Comparison of ENCODE assay signal across 2 cellular contexts in the genomic region with DNA sequence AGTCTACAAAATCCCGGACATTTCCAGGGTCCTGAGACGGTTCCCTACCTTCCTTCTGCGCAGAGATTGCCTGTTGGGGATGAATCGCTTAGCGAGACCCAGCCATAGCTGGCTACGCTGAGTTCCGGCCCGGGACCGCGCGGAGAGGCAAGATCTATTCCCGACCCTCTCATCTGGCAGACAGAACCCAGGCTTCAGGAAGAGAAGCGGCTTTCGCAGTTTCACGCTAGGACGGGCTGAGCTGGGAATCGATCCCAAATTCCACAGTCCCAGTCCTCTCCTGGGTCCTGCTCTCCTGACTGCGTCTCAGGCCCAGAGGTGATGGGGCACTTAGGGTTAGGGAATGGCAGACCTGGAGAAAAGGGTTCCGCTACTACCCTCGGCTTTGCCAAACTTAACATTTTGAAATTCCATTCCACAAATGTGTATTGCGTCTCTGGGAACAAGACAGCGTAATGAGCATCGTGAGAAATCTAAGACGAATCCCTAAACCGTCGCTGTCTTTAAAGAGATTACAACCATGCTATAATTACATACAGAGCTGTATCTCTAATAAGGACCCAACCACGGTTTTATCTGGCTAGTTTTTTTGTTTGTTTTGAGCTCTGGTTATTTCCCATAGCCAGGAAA.
TF ChIP-seq lines count a peak whose summit lies in the region.

No MANE protein-coding gene starts in this region.

TF ChIP-seq in liver, 16 proteins besides CTCF, POLR2A, EP300 and RAD21:
- peak in 1 of 2 donors; percentile 11 for TF ChIP-seq RXRA (IDR thresholded peaks at IDR 0.05)
- TF ChIP-seq, protein P1, sequence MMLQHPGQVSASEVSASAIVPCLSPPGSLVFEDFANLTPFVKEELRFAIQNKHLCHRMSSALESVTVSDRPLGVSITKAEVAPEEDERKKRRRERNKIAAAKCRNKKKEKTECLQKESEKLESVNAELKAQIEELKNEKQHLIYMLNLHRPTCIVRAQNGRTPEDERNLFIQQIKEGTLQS (IDR thresholded peaks at IDR 0.05), result no peak

TF ChIP-seq in HepG2, 621 proteins besides CTCF, POLR2A, EP300 and RAD21:
- TF ChIP-seq MXD3 (CRISPR knock-in tag; IDR thresholded peaks at IDR 0.05), result no peak
- no peak for TF ChIP-seq SP5 (CRISPR knock-in tag; IDR thresholded peaks at IDR 0.05; ENCODE audit: borderline replicate concordance, low read depth)
- no peak for TF ChIP-seq MEF2D (CRISPR knock-in tag; IDR thresholded peaks at IDR 0.05)
- TF ChIP-seq ATF7 (IDR thresholded peaks at IDR 0.05), result no peak
- TF ChIP-seq ATF7 (CRISPR knock-in tag; IDR thresholded peaks at IDR 0.05), result no peak
- TF ChIP-seq ZNF549 (CRISPR knock-in tag; IDR thresholded peaks at IDR 0.05), result no peak
- no peak for TF ChIP-seq FOSL1 (CRISPR knock-in tag; IDR thresholded peaks at IDR 0.05; ENCODE audit: borderline replicate concordance)
- no peak for TF ChIP-seq ATF7-NPFF (CRISPR knock-in tag; IDR thresholded peaks at IDR 0.05; ENCODE audit: low read depth)
- TF ChIP-seq ZNF678 (CRISPR knock-in tag; IDR thresholded peaks at IDR 0.05), result no peak
- TF ChIP-seq SALL1 (CRISPR knock-in tag; IDR thresholded peaks at IDR 0.05), result no peak
- TF ChIP-seq ZHX1 (CRISPR knock-in tag; IDR thresholded peaks at IDR 0.05; ENCODE audit: low read depth), result no peak
- TF ChIP-seq KDM5B (CRISPR knock-in tag; IDR thresholded peaks at IDR 0.05; ENCODE audit: borderline replicate concordance), result no peak
TF ChIP-seq in HepG2: peak in this region for 0.
